Comparison of ENCODE assay signal across 1 cellular context in the genomic region with DNA sequence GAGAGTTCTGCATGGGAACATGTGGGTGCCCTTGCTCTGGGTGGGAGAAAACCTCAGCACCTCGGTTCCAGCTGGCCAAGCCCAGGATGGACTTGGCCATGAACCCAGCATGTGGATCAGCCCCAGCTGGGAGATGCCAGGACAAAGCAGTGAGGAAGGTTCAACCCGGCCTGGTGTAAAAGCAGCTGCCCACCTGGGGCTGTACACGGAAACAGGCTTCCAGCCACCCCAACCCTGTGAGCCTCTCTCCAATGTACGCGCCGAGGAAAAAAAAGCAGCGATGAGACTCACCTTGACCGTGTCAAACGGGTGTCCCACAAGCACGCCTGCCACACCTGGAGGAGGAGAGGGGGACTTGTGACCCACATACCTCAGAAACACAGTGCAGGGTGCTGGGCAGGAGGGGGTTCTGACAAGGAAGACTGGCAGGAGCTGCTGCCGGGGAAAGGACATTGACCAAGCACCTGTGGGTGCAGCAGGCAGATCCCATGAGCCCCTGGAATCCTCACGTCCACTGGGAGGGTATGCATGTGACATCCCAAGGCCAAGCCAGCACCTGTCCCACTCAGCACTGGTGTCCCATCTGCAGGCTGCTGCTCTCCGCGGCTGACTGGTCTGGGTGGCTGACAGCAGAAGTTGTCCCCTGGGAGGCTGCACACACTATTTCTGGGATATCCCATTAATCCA.
TF ChIP-seq lines count a peak whose summit lies in the region.

No MANE protein-coding gene starts in this region.

TF ChIP-seq in HepG2, 621 proteins besides CTCF, POLR2A, EP300 and RAD21:
- TF ChIP-seq HNF4A (CRISPR knock-in tag; IDR thresholded peaks at IDR 0.05) = no peak
- TF ChIP-seq BCL6 (CRISPR knock-in tag; IDR thresholded peaks at IDR 0.05) = no peak
- no peak for TF ChIP-seq ZNF138 (CRISPR knock-in tag; IDR thresholded peaks at IDR 0.05; ENCODE audit: low read depth)
- no peak for TF ChIP-seq MIXL1 (CRISPR knock-in tag; IDR thresholded peaks at IDR 0.05)
- TF ChIP-seq PHF21A (CRISPR knock-in tag; IDR thresholded peaks at IDR 0.05) = no peak
- no peak for TF ChIP-seq ZNF180 (CRISPR knock-in tag; IDR thresholded peaks at IDR 0.05; ENCODE audit: borderline replicate concordance, low read depth)
